Comparison of ENCODE assay signal across 10 cellular contexts in genomic region chr1:114861384-114861783, GRCh38. TPM values are rescaled to one million over a fixed set of nuclear protein-coding genes. Genes with fewer than 3 reads are reported as not detected.
"Had no signal": no experiment of that assay in that cellular context is flagged by ENCODE, and none has a peak within 500 bp of the region (broad histone marks: within the 10 kb centered on the region; RNA-seq: fewer than 3 reads in every experiment).

No MANE protein-coding gene starts in this region.

- H3K4me3 ChIP-seq: HAP-1 had no signal

- ATAC-seq: HCT116, HepG2 had no signal

- H3K4me1 ChIP-seq: HAP-1 had no signal

- H3K27ac ChIP-seq: HL-60 had no signal

- DNase-seq: GOT3, H7, HFFc6 had no signal

- H3K36me3 ChIP-seq: HAP-1 had no signal

- H3K9me3 ChIP-seq: HAP-1 had no signal

RNA-seq across cellular contexts. Expression of gene SYCP1, which starts 6.7 kb away (rescaled TPM):
- total RNA-seq: H4, H7, HepG2, HFFc6, HT1080 had no signal
- polyA plus RNA-seq: HepG2, IgD-negative memory B cell had no signal
